In genomic region chr17:31859487-31860008, GRCh38 we compare ENCODE assay signal across 8 cellular contexts. TPM values are rescaled to one million over a fixed set of nuclear protein-coding genes. Genes with fewer than 3 reads are reported as not detected.
A peak's percentile ranks its signal among the peaks of the same experiment; 100 is the strongest.
DNase-seq lines count a peak whose midpoint lies in the region; ATAC-seq, FAIRE-seq and TF ChIP-seq lines count a peak whose summit lies in the region.

No MANE protein-coding gene starts in this region.

- peaks cover 12 to 19% (median 17%) of the 10 kb centered on the region in 4 donors for H3K4me1 Mint-ChIP-seq in naive thymus-derived CD8-positive, alpha-beta T cell

- no peak for DNase-seq in choroid plexus epithelial cell (ENCODE audit: low read depth)
- no peak for DNase-seq in naive thymus-derived CD8-positive, alpha-beta T cell
- no peak for DNase-seq in GM19238 (ENCODE audit: insufficient read length, low spot score)
- no peak for DNase-seq in activated CD4-positive, CD25-positive, alpha-beta regulatory T cell treated with anti-CD3 and anti-CD28 coated beads, Interleukin-2, amount 50 U/mL, for 72 hours
- DNase-seq in amniotic stem cell (lab: John Stamatoyannopoulos, UW), result no peak
- no peak for DNase-seq in RCC 7860 (ENCODE audit: low spot score)

- H3K9me3 ChIP-seq in HUES64 (ENCODE audit: insufficient read depth, low read depth, low read length), result no peaks in the 10 kb centered on the region

- no peak for TF ChIP-seq CTCF in C4-2B (conservative IDR thresholded peaks at IDR 0.05)
- TF ChIP-seq CTCF in choroid plexus epithelial cell (conservative IDR thresholded peaks at IDR 0.05; ENCODE audit: low read depth, low read length), result no peak

- H3K27me3 ChIP-seq in HUES64 (ENCODE audit: insufficient read depth, low read length), result no peaks in the 10 kb centered on the region

- peaks cover 0 to 27% (median 2%) of the 10 kb centered on the region in 3 donors for H3K36me3 Mint-ChIP-seq in naive thymus-derived CD8-positive, alpha-beta T cell

- POLR2A ChIA-PET in naive thymus-derived CD8-positive, alpha-beta T cell (lab: Charles Lee), result interaction anchor here (0.5 kb wide), 1 partner anchor 324 kb away, joined by 3 read pairs; no protein-coding TSS in a partner anchor

- peak overlapping the region in 9 of 10 donors; percentile 9 to 88 (median 61) for H3K27ac Mint-ChIP-seq in naive thymus-derived CD8-positive, alpha-beta T cell

- H3K4me3 ChIP-seq in HUES64 (ENCODE audit: low read length) (peak overlapping the region; percentile 83), choroid plexus epithelial cell (ENCODE audit: low read depth, low read length) (peak overlapping the region; percentile 52)

- WGBS in HUES64, result 18% methylated on average over 16 of the region's 16 CpGs

- ATAC-seq in naive thymus-derived CD8-positive, alpha-beta T cell, result no peak

- H3K27ac ChIP-seq in C4-2B (peak overlapping the region; percentile 90), HUES64 (ENCODE audit: low read depth, low read length) (no peak overlapping the region)

- H3K27me3 Mint-ChIP-seq in naive thymus-derived CD8-positive, alpha-beta T cell, result no peaks in the 10 kb centered on the region

- peak overlapping the region; percentile 68 to 95 (median 87) for H3K4me3 Mint-ChIP-seq in naive thymus-derived CD8-positive, alpha-beta T cell

- no peaks in the 10 kb centered on the region for H3K9me3 Mint-ChIP-seq in naive thymus-derived CD8-positive, alpha-beta T cell

- no peaks in the 10 kb centered on the region; the same call in 1 of the 2 replicates for H3K4me1 ChIP-seq in HUES64 (ENCODE audit: insufficient read depth, low read length)

- H3K36me3 ChIP-seq in HUES64 (ENCODE audit: insufficient read depth, low read length), result peaks cover 32% of the 10 kb centered on the region

- peak overlapping the region; percentile 71 for H3K9ac ChIP-seq in HUES64 (ENCODE audit: low read depth, low read length)

- no peak for FAIRE-seq in RCC 7860 (lab: Jason Lieb, UNC)

RNA-seq across cellular contexts. Expression of gene COPRS, which starts 0.5 kb away (rescaled TPM):
- polyA plus RNA-seq in HUES64 (2013, experiment 1 of 2), result 49.8 TPM
- 44.9 TPM for polyA plus RNA-seq in HUES64 (2013, experiment 2 of 2)
- 1 to 10 TPM; 4.7 to 5.2 TPM for total RNA-seq in naive thymus-derived CD8-positive, alpha-beta T cell
- polyA plus RNA-seq in naive thymus-derived CD8-positive, alpha-beta T cell, result 10 to 100 TPM; 12.4 to 13.6 (median 13.2) TPM

RNA-seq across cellular contexts. Expression of gene UTP6, which starts 42.0 kb away (rescaled TPM):
- 61.2 TPM for polyA plus RNA-seq in HUES64 (2013, experiment 1 of 2)
- 52.9 TPM for polyA plus RNA-seq in HUES64 (2013, experiment 2 of 2)
- 10 to 100 TPM; 68.3 to 74.2 TPM for total RNA-seq in naive thymus-derived CD8-positive, alpha-beta T cell
- polyA plus RNA-seq in naive thymus-derived CD8-positive, alpha-beta T cell, result 10 to 100 TPM; 21.4 to 26.0 (median 22.7) TPM
